8 cellular contexts compared by ENCODE assay signal in genomic region chr5:160119142-160119904, GRCh38.
DNase-seq lines count a peak whose midpoint lies in the region; ATAC-seq lines count a peak whose summit lies in the region.

Gene PWWP2A, minus strand, starts transcription at chr5:160119450. Its CDS starts 62 bp downstream, at chr5:160119388.

- ATAC-seq in GM19035 (IDR thresholded peaks at IDR 0.05; ENCODE audit: unreplicated experiment) = peak; percentile 90
- ATAC-seq in HG03354 (IDR thresholded peaks at IDR 0.05; ENCODE audit: poor library complexity, severe bottlenecking, unreplicated experiment) = peak; percentile 93
- ATAC-seq in activated CD4-positive, CD25-positive, alpha-beta regulatory T cell treated with anti-CD3 and anti-CD28 coated beads, Interleukin-2, amount 50 U/mL, for 24 hours = peak; percentile 95 to 97

- DNase-seq in AG20443 (ENCODE audit: low spot score) (peak; percentile 96), NCI-H446 treated with DMSO at 0.1 percent for 48 hours (lab: John Stamatoyannopoulos, UW) (peak; percentile 99), cerebellar cortex (ENCODE audit: low spot score) (peak; percentile 100), iris pigment epithelial cell (ENCODE audit: low read depth) (peak; percentile 100)
- peak; percentile 93 for DNase-seq in stimulated activated CD4-positive, alpha-beta T cell treated with anti-CD3 and anti-CD28 coated beads, Interleukin-12 subunit alpha, Interleukin-12 subunit beta, amount 100 ng/mL, for 24 hours (ENCODE audit: low read depth in 2 of 2)

Comparison
In these comparisons a context has a peak if more than half of its experiments do, and no peak if none do; other contexts are left out.
1. Peak in every context shown above with its lines: DNase-seq and ATAC-seq.